ENCODE assay signal across 23 cellular contexts in genomic region chr15:64222573-64223361, GRCh38. TPM values are rescaled to one million over a fixed set of nuclear protein-coding genes. Genes with fewer than 3 reads are reported as not detected.
DNase-seq lines count a peak whose midpoint lies in the region; TF ChIP-seq lines count a peak whose summit lies in the region.
"Had no signal": no experiment of that assay in that cellular context is flagged by ENCODE, and none has a peak within 500 bp of the region (broad histone marks: within the 10 kb centered on the region; RNA-seq: fewer than 3 reads in every experiment).

No MANE protein-coding gene starts in this region.

- peaks cover 4% of the 10 kb centered on the region; the same call in 1 of the 2 replicates for H3K36me3 ChIP-seq in OCI-LY7 (ENCODE audit: insufficient read depth, low read length)
- H3K36me3 ChIP-seq: thyroid gland had no signal

- no peak overlapping the region for H3K4me3 Mint-ChIP-seq in activated T-helper 2 cell treated with anti-CD3 and anti-CD28 coated beads, Interferon-gamma antibody, Interleukin-2, Interleukin-4, amounts not matched to agents 10 μg/mL and 5 μg/mL and 100 μg/mL, durations not matched to agents 14 hours and 24 hours and 36 hours (ENCODE audit: low read depth)
- H3K4me3 Mint-ChIP-seq: activated CD4-positive, alpha-beta T cell treated with anti-CD3 and anti-CD28 coated beads, Interleukin-2, amount 10 ng/mL, durations not matched to agents 24 days and 14 days; activated naive CD4-positive, alpha-beta T cell treated with anti-CD3 and anti-CD28 coated beads, Interleukin-2, amount 10 ng/mL, durations not matched to agents 7 days and 5 days; CD8-positive, alpha-beta T cell had no signal

- no peaks in the 10 kb centered on the region for H3K27me3 Mint-ChIP-seq in activated T-helper 2 cell treated with anti-CD3 and anti-CD28 coated beads, Interferon-gamma antibody, Interleukin-2, Interleukin-4, amounts not matched to agents 10 μg/mL and 5 μg/mL and 100 μg/mL, durations not matched to agents 14 hours and 24 hours and 36 hours (ENCODE audit: low read depth)
- H3K27me3 Mint-ChIP-seq: activated CD4-positive, alpha-beta T cell treated with anti-CD3 and anti-CD28 coated beads, Interleukin-2, amount 10 ng/mL, durations not matched to agents 24 days and 14 days; activated naive CD4-positive, alpha-beta T cell treated with anti-CD3 and anti-CD28 coated beads, Interleukin-2, amount 10 ng/mL, durations not matched to agents 7 days and 5 days had no signal

- peak overlapping the region; percentile 17 for H3K27ac Mint-ChIP-seq in activated T-helper 2 cell treated with anti-CD3 and anti-CD28 coated beads, Interferon-gamma antibody, Interleukin-2, Interleukin-4, amounts not matched to agents 10 μg/mL and 5 μg/mL and 100 μg/mL, durations not matched to agents 14 hours and 24 hours and 36 hours
- H3K27ac Mint-ChIP-seq: activated CD4-positive, alpha-beta T cell treated with anti-CD3 and anti-CD28 coated beads, Interleukin-2, amount 10 ng/mL, durations not matched to agents 24 days and 14 days; activated naive CD4-positive, alpha-beta T cell treated with anti-CD3 and anti-CD28 coated beads, Interleukin-2, amount 10 ng/mL, durations not matched to agents 7 days and 5 days; CD8-positive, alpha-beta T cell had no signal

- no peak overlapping the region for H3K27ac ChIP-seq in OCI-LY7 (ENCODE audit: low read depth, low read length, poor library complexity, severe bottlenecking)
- H3K27ac ChIP-seq: KMS-11, skin epidermis, thyroid gland had no signal

- no peak overlapping the region for H3K4me2 ChIP-seq in OCI-LY7 (ENCODE audit: low read length)
- H3K4me2 ChIP-seq: KMS-11 had no signal

- DNase-seq in D341Med (ENCODE audit: low spot score) (peak; percentile 41), ELR (ENCODE audit: low read depth) (peak; percentile 13), fibroblast of peridontal ligament (ENCODE audit: extremely low read depth) (peak; percentile 14), OCI-LY7 (ENCODE audit: low spot score) (no peak), medulla oblongata (ENCODE audit: extremely low spot score) (no peak)
- DNase-seq in activated T-helper 2 cell treated with anti-CD3 and anti-CD28 coated beads, Interferon-gamma antibody, Interleukin-2, Interleukin-4, amounts not matched to agents 10 μg/mL and 5 μg/mL and 100 μg/mL, durations not matched to agents 14 hours and 24 hours and 36 hours (ENCODE audit: low spot score) = no peak
- no peak for DNase-seq in activated CD4-positive, alpha-beta T cell treated with anti-CD3 and anti-CD28 coated beads, Interleukin-2, amount 50 U/mL, for 48 hours
- DNase-seq: activated CD4-positive, alpha-beta T cell treated with anti-CD3 and anti-CD28 coated beads, Interleukin-2, amount 10 ng/mL, durations not matched to agents 24 days and 14 days; activated CD8-positive, alpha-beta memory T cell treated with anti-CD3 and anti-CD28 coated beads, Interleukin-2, amount 50 U/mL, for 4 hours; activated naive CD4-positive, alpha-beta T cell treated with anti-CD3 and anti-CD28 coated beads, Interleukin-2, amount 10 ng/mL, durations not matched to agents 7 days and 5 days; CD8-positive, alpha-beta T cell; cortex of kidney; DMS79; head of caudate nucleus; left cardiac atrium; mesendoderm; NCI-H187 treated with DMSO at 0.1 percent for 48 hours; stimulated activated CD4-positive, alpha-beta T cell treated with anti-CD3 and anti-CD28 coated beads, Interleukin-2, amount 100 ng/mL, for 24 hours; stimulated activated naive CD4-positive, alpha-beta T cell; SW 1271; thyroid gland had no signal

- peaks cover 17% of the 10 kb centered on the region for H3K4me1 Mint-ChIP-seq in activated T-helper 2 cell treated with anti-CD3 and anti-CD28 coated beads, Interferon-gamma antibody, Interleukin-2, Interleukin-4, amounts not matched to agents 10 μg/mL and 5 μg/mL and 100 μg/mL, durations not matched to agents 14 hours and 24 hours and 36 hours (ENCODE audit: low read depth)
- H3K4me1 Mint-ChIP-seq: activated naive CD4-positive, alpha-beta T cell treated with anti-CD3 and anti-CD28 coated beads, Interleukin-2, amount 10 ng/mL, durations not matched to agents 7 days and 5 days had no signal

- H3K79me2 ChIP-seq in OCI-LY7 (ENCODE audit: insufficient read depth, low read depth, low read length) = no peaks in the 10 kb centered on the region

- no TSS peak for BruUV-seq in OCI-LY7 (replicated peaks; lab: Mats Ljungman, UMichigan)

- H3K36me3 Mint-ChIP-seq in activated T-helper 2 cell treated with anti-CD3 and anti-CD28 coated beads, Interferon-gamma antibody, Interleukin-2, Interleukin-4, amounts not matched to agents 10 μg/mL and 5 μg/mL and 100 μg/mL, durations not matched to agents 14 hours and 24 hours and 36 hours (ENCODE audit: low read depth) = peaks cover 34% of the 10 kb centered on the region

- POLR2A ChIA-PET in OCI-LY7 (lab: Charles Lee) = interaction anchor here (0.6 to 0.7 kb wide), 2 partner anchors 22 to 374 kb away, joined by 4 to 6 read pairs; no protein-coding TSS in a partner anchor

- no peaks in the 10 kb centered on the region for H3K4me1 ChIP-seq in OCI-LY7 (ENCODE audit: insufficient read depth, low read length, poor library complexity, severe bottlenecking)

- TF ChIP-seq CTCF in OCI-LY7 (conservative IDR thresholded peaks at IDR 0.05; ENCODE audit: low read length) = no peak

- H4K20me1 ChIP-seq in OCI-LY7 (ENCODE audit: insufficient read depth, low read length) = no peaks in the 10 kb centered on the region

- intact Hi-C loops in activated T-helper 2 cell treated with anti-CD3 and anti-CD28 coated beads, Interferon-gamma antibody, Interleukin-2, Interleukin-4, amounts not matched to agents 10 μg/mL and 5 μg/mL and 100 μg/mL, durations not matched to agents 14 hours and 24 hours and 36 hours (cut with micrococcal nuclease) = loop anchor here (2.0 kb wide), 1 partner anchor 24 kb away; no protein-coding TSS in a partner anchor
- intact Hi-C loops in OCI-LY7 (cut with micrococcal nuclease; ENCODE audit: unreplicated experiment) = no loop called here

- H3K9me3 ChIP-seq in OCI-LY7 (ENCODE audit: low read length) = 0 out of 2 replicates have a peak, but pooled peaks cover 4% of the 10 kb centered on the region
- H3K9me3 ChIP-seq: thyroid gland had no signal

- H2AFZ ChIP-seq in OCI-LY7 (ENCODE audit: low read length) = no peak overlapping the region

- peaks cover 10% of the 10 kb centered on the region for H3K9me3 Mint-ChIP-seq in activated T-helper 2 cell treated with anti-CD3 and anti-CD28 coated beads, Interferon-gamma antibody, Interleukin-2, Interleukin-4, amounts not matched to agents 10 μg/mL and 5 μg/mL and 100 μg/mL, durations not matched to agents 14 hours and 24 hours and 36 hours
- H3K9me3 Mint-ChIP-seq: CD8-positive, alpha-beta T cell had no signal

- H3K9me2 ChIP-seq in OCI-LY7 (ENCODE audit: insufficient read depth, low read length) = no peaks in the 10 kb centered on the region

- CTCF ChIA-PET in OCI-LY7 (lab: Charles Lee; ENCODE audit: unreplicated experiment) = no interaction called here

- no peak overlapping the region for H3K4me3 ChIP-seq in OCI-LY7 (ENCODE audit: low read depth, low read length, poor library complexity, severe bottlenecking)
- H3K4me3 ChIP-seq: skin epidermis, thyroid gland had no signal

RNA-seq across cellular contexts. Expression of gene PPIB, which starts 59.9 kb away (rescaled TPM):
- 457 and 465 TPM in 2 replicates for total RNA-seq in activated T-helper 2 cell treated with anti-CD3 and anti-CD28 coated beads, Interferon-gamma antibody, Interleukin-2, Interleukin-4, amounts not matched to agents 10 μg/mL and 5 μg/mL and 100 μg/mL, durations not matched to agents 14 hours and 24 hours and 36 hours
- 243 and 263 TPM in 2 replicates for total RNA-seq in OCI-LY7 (2014; rRNA removed; shearing (Covaris generic))
- total RNA-seq in OCI-LY7 (2022) = 248 and 307 TPM in 2 replicates

Comparison
In these comparisons a context has a peak if more than half of its experiments do, and no peak if none do; other contexts are left out.
1. DNase-seq: peak in D341Med (single experiment), ELR (single experiment) and fibroblast of peridontal ligament (single experiment); none in activated T-helper 2 cell treated with anti-CD3 and anti-CD28 coated beads, Interferon-gamma antibody, Interleukin-2, Interleukin-4, amounts not matched to agents 10 μg/mL and 5 μg/mL and 100 μg/mL, durations not matched to agents 14 hours and 24 hours and 36 hours (single experiment), OCI-LY7 (single experiment), activated CD4-positive, alpha-beta T cell treated with anti-CD3 and anti-CD28 coated beads, Interleukin-2, amount 50 U/mL, for 48 hours (0 of 2) and medulla oblongata (single experiment).